1 cellular context compared by ENCODE assay signal in the genomic region with DNA sequence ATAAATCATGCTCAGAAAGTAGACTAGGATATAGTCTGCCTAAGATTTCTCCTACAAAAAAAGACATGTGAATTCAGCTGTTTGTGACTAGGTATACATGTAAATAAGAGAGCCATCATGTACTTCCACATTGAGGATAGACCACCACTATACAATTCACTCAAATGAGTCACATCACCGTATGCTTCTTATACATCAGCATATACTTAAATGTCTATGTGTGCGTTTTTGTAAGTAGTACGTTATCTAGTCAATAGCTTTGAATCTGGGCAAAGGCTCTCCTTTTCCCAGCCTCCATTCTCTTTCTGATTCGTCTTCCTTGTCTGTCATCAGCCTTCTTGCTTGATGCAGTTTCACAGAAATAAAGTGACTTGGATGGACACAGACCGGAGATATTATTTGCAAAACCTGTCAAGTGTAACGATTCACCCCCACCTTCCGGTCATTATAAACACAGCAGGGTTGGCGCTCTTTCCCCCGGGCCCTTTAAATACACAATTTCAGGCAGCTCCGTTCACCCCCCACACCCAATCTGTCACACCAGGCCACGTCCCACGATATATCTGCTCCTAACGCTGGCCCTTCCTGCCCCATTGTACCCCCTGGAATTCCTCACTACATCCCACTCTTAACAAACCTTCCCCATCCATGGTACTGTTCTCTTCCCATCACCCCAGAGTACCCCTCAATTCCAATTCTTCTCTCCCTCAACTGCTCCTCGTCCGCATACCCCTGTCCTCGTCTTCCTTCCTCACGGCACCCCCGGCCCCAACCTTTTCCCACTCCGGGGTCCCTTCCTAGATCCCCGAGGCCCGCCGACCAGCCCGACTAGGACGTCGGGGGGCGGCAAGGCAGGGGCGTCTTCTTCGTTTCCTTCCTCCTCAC.
TF ChIP-seq lines count a peak whose summit lies in the region.

No MANE protein-coding gene starts in this region.

TF ChIP-seq in HEK293, 187 proteins besides CTCF, POLR2A, EP300 and RAD21 (continued from another document):
- TF ChIP-seq, protein P1, sequence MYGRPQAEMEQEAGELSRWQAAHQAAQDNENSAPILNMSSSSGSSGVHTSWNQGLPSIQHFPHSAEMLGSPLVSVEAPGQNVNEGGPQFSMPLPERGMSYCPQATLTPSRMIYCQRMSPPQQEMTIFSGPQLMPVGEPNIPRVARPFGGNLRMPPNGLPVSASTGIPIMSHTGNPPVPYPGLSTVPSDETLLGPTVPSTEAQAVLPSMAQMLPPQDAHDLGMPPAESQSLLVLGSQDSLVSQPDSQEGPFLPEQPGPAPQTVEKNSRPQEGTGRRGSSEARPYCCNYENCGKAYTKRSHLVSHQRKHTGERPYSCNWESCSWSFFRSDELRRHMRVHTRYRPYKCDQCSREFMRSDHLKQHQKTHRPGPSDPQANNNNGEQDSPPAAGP (tag by site-specific recombination; IDR thresholded peaks at IDR 0.05) = 0 out of 2 replicates have a peak, but pooled peaks have one; percentile 11
- TF ChIP-seq ZBTB20 (tag by site-specific recombination; IDR thresholded peaks at IDR 0.05) = peak; percentile 91
- TF ChIP-seq, protein P2, sequence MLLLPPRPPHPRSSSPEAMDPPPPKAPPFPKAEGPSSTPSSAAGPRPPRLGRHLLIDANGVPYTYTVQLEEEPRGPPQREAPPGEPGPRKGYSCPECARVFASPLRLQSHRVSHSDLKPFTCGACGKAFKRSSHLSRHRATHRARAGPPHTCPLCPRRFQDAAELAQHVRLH (tag by site-specific recombination; IDR thresholded peaks at IDR 0.05) = 0 out of 2 replicates have a peak, but pooled peaks have one; percentile 42
- TF ChIP-seq, protein P3, sequence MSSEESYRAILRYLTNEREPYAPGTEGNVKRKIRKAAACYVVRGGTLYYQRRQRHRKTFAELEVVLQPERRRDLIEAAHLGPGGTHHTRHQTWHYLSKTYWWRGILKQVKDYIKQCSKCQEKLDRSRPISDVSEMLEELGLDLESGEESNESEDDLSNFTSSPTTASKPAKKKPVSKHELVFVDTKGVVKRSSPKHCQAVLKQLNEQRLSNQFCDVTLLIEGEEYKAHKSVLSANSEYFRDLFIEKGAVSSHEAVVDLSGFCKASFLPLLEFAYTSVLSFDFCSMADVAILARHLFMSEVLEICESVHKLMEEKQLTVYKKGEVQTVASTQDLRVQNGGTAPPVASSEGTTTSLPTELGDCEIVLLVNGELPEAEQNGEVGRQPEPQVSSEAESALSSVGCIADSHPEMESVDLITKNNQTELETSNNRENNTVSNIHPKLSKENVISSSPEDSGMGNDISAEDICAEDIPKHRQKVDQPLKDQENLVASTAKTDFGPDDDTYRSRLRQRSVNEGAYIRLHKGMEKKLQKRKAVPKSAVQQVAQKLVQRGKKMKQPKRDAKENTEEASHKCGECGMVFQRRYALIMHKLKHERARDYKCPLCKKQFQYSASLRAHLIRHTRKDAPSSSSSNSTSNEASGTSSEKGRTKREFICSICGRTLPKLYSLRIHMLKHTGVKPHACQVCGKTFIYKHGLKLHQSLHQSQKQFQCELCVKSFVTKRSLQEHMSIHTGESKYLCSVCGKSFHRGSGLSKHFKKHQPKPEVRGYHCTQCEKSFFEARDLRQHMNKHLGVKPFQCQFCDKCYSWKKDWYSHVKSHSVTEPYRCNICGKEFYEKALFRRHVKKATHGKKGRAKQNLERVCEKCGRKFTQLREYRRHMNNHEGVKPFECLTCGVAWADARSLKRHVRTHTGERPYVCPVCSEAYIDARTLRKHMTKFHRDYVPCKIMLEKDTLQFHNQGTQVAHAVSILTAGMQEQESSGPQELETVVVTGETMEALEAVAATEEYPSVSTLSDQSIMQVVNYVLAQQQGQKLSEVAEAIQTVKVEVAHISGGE (tag by site-specific recombination; conservative IDR thresholded peaks at IDR 0.05; ENCODE audit: low read depth) = 0 out of 2 replicates have a peak, but pooled peaks have one; percentile 31
- no peak for TF ChIP-seq ZBTB17 (tag by site-specific recombination; IDR thresholded peaks at IDR 0.05)
- TF ChIP-seq ZNF394 (tag by site-specific recombination; IDR thresholded peaks at IDR 0.05; ENCODE audit: borderline replicate concordance) = peak; percentile 35; the same call in 1 of the 2 replicates
- TF ChIP-seq ZNF664 (tag by site-specific recombination; IDR thresholded peaks at IDR 0.05) = peak; percentile 55; the same call in 1 of the 2 replicates
- TF ChIP-seq, protein P4, sequence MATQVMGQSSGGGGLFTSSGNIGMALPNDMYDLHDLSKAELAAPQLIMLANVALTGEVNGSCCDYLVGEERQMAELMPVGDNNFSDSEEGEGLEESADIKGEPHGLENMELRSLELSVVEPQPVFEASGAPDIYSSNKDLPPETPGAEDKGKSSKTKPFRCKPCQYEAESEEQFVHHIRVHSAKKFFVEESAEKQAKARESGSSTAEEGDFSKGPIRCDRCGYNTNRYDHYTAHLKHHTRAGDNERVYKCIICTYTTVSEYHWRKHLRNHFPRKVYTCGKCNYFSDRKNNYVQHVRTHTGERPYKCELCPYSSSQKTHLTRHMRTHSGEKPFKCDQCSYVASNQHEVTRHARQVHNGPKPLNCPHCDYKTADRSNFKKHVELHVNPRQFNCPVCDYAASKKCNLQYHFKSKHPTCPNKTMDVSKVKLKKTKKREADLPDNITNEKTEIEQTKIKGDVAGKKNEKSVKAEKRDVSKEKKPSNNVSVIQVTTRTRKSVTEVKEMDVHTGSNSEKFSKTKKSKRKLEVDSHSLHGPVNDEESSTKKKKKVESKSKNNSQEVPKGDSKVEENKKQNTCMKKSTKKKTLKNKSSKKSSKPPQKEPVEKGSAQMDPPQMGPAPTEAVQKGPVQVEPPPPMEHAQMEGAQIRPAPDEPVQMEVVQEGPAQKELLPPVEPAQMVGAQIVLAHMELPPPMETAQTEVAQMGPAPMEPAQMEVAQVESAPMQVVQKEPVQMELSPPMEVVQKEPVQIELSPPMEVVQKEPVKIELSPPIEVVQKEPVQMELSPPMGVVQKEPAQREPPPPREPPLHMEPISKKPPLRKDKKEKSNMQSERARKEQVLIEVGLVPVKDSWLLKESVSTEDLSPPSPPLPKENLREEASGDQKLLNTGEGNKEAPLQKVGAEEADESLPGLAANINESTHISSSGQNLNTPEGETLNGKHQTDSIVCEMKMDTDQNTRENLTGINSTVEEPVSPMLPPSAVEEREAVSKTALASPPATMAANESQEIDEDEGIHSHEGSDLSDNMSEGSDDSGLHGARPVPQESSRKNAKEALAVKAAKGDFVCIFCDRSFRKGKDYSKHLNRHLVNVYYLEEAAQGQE (tag by site-specific recombination; IDR thresholded peaks at IDR 0.05) = peak; percentile 69; the same call in 1 of the 2 replicates
- TF ChIP-seq ZNF629 (tag by site-specific recombination; IDR thresholded peaks at IDR 0.05) = peak; percentile 8; the same call in 1 of the 2 replicates
- 0 out of 2 replicates have a peak, but pooled peaks have one; percentile 1 for TF ChIP-seq OSR2 (tag by site-specific recombination; IDR thresholded peaks at IDR 0.05)
- TF ChIP-seq ZFP69B (tag by site-specific recombination; IDR thresholded peaks at IDR 0.05) = 0 out of 2 replicates have a peak, but pooled peaks have one; percentile 19
- TF ChIP-seq ZNF76 (tag by site-specific recombination; IDR thresholded peaks at IDR 0.05; ENCODE audit: borderline replicate concordance, low read depth) = peak; percentile 82
- TF ChIP-seq, protein P5, sequence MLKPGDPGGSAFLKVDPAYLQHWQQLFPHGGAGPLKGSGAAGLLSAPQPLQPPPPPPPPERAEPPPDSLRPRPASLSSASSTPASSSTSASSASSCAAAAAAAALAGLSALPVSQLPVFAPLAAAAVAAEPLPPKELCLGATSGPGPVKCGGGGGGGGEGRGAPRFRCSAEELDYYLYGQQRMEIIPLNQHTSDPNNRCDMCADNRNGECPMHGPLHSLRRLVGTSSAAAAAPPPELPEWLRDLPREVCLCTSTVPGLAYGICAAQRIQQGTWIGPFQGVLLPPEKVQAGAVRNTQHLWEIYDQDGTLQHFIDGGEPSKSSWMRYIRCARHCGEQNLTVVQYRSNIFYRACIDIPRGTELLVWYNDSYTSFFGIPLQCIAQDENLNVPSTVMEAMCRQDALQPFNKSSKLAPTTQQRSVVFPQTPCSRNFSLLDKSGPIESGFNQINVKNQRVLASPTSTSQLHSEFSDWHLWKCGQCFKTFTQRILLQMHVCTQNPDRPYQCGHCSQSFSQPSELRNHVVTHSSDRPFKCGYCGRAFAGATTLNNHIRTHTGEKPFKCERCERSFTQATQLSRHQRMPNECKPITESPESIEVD (tag by site-specific recombination; IDR thresholded peaks at IDR 0.05) = peak; percentile 22; the same call in 1 of the 2 replicates
- TF ChIP-seq, protein P6, sequence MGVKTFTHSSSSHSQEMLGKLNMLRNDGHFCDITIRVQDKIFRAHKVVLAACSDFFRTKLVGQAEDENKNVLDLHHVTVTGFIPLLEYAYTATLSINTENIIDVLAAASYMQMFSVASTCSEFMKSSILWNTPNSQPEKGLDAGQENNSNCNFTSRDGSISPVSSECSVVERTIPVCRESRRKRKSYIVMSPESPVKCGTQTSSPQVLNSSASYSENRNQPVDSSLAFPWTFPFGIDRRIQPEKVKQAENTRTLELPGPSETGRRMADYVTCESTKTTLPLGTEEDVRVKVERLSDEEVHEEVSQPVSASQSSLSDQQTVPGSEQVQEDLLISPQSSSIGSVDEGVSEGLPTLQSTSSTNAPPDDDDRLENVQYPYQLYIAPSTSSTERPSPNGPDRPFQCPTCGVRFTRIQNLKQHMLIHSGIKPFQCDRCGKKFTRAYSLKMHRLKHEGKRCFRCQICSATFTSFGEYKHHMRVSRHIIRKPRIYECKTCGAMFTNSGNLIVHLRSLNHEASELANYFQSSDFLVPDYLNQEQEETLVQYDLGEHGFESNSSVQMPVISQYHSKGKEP (tag by site-specific recombination; IDR thresholded peaks at IDR 0.05) = no peak
- TF ChIP-seq ZXDB (tag by site-specific recombination; IDR thresholded peaks at IDR 0.05) = 0 out of 2 replicates have a peak, but pooled peaks have one; percentile 3
- TF ChIP-seq ZBTB48 (tag by site-specific recombination; IDR thresholded peaks at IDR 0.05) = peak; percentile 7; the same call in 1 of the 2 replicates
- no peak for TF ChIP-seq ZNF501 (tag by site-specific recombination; IDR thresholded peaks at IDR 0.05)
- TF ChIP-seq ZNF654 (tag by site-specific recombination; IDR thresholded peaks at IDR 0.05; ENCODE audit: low read depth) = 0 out of 2 replicates have a peak, but pooled peaks have one; percentile 6
